ENCODE assay signal across 14 cellular contexts in the genomic region with DNA sequence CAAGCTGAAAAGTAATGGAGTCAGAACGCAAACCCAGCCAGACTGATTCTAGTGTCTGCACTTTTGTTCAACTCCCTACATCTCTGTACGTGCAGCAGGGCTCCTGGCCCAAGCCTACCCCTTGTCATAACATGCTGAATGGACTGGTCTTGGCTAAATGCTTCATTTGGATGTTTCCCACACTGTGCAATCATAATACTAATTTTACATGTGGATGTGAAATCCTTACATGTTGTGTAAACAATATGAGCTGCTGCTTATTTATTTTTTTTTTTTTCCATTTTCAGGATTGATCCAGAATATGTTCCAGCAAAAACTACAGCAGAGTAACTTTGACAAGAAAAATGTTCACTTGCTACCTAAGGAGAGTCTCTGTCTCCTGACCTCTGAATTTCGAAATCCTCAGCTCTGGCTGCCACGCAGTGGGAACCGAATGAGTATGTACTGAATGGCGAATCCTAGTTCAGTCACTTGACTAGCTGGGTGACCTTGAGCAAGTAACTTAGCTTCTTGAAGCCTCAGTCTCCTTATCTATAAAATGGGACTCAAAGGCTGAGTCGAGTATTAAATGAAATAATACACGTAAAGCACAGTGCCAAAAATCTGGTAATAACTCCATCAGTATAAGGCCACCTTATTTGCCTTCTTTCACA.
"Had no signal": no experiment of that assay in that cellular context is flagged by ENCODE, and none has a peak within 500 bp of the region (broad histone marks: within the 10 kb centered on the region; RNA-seq: fewer than 3 reads in every experiment).

No MANE protein-coding gene starts in this region.

- H3K4me3 ChIP-seq: adrenal gland, pancreas, spleen, transverse colon had no signal

- DNase-seq: activated CD4-positive, alpha-beta T cell treated with anti-CD3 and anti-CD28 coated beads, Interleukin-2, amount 50 U/mL, for 1 hour; activated CD4-positive, CD25-positive, alpha-beta regulatory T cell; activated naive CD4-positive, alpha-beta T cell treated with anti-CD3 and anti-CD28 coated beads for 36 hours; activated T-cell treated with anti-CD3 and anti-CD28 coated beads for 4 hours; adrenal gland; effector memory CD8-positive, alpha-beta T cell; erythroblast; hippocampal formation; pancreas; spleen; stimulated activated CD4-positive, alpha-beta T cell treated with anti-CD3 and anti-CD28 coated beads, Interleukin-1b, Interleukin-23, amount 100 ng/mL, for 48 hours; stimulated activated naive B cell treated with anti-CD40 and anti-IgM and Interleukin-4, amounts not matched to agents 10 μg/mL and 1 μg/mL and 100 μg/mL, for 72 hours; transverse colon had no signal

- ATAC-seq: activated T-helper 17 cell treated with anti-CD3 and anti-CD28 coated beads, Interleukin-2, amount 50 U/mL, for 72 hours; effector memory CD8-positive, alpha-beta T cell; stimulated activated naive B cell treated with anti-CD40 and anti-IgM and Interleukin-4, amounts not matched to agents 10 μg/mL and 1 μg/mL and 100 μg/mL, for 72 hours had no signal
